In genomic region chr18:11004951-11005350, GRCh38 we compare ENCODE assay signal across 22 cellular contexts.
A peak's percentile ranks its signal among the peaks of the same experiment; 100 is the strongest.
DNase-seq lines count a peak whose midpoint lies in the region; ATAC-seq and TF ChIP-seq lines count a peak whose summit lies in the region.
"Had no signal": no experiment of that assay in that cellular context is flagged by ENCODE, and none has a peak within 500 bp of the region (broad histone marks: within the 10 kb centered on the region; RNA-seq: fewer than 3 reads in every experiment).

No MANE protein-coding gene starts in this region.

- no peak for ATAC-seq in GM21717 (IDR thresholded peaks at IDR 0.05; ENCODE audit: unreplicated experiment)
- no peak for ATAC-seq in natural killer cell treated with Interleukin-12 subunit alpha and Interleukin-12 subunit beta and Interleukin-15 and Interleukin-18, amount 100 ng/mL, for 72 hours
- ATAC-seq: gastrocnemius medialis; stimulated activated memory B cell treated with anti-CD40 and anti-IgM and Interleukin-4, amounts not matched to agents 10 μg/mL and 1 μg/mL and 100 μg/mL, for 72 hours had no signal

- H2AFZ ChIP-seq in mesenchymal stem cell (ENCODE audit: low read depth, low read length), result no peak overlapping the region

- intact Hi-C loops in activated CD4-positive, alpha-beta T cell treated with anti-CD3 and anti-CD28 coated beads, Interleukin-2, amount 10 ng/mL, durations not matched to agents 24 days and 14 days (cut with micrococcal nuclease), result no loop called here

- peak overlapping the region; percentile 57 to 88 for H2BK12ac ChIP-seq in mesenchymal stem cell (ENCODE audit: low read length in 2 of 2)

- no peak overlapping the region for H2BK15ac ChIP-seq in mesenchymal stem cell (ENCODE audit: low read depth, poor library complexity, severe bottlenecking)

- H3K4me2 ChIP-seq in mesenchymal stem cell (ENCODE audit: low read length, poor library complexity, severe bottlenecking), result no peak overlapping the region
- H3K4me2 ChIP-seq: KMS-11 had no signal

- peaks cover 5% of the 10 kb centered on the region for H3K9me3 ChIP-seq in mesenchymal stem cell (ENCODE audit: control insufficient read depth, low read length)
- H3K9me3 ChIP-seq: adrenal gland, gastrocnemius medialis, left ventricle myocardium inferior, tibial artery had no signal

- H2AK5ac ChIP-seq in mesenchymal stem cell (ENCODE audit: low read length, severe bottlenecking), result no peak overlapping the region

- H3K9me3 Mint-ChIP-seq in activated CD4-positive, alpha-beta T cell treated with anti-CD3 and anti-CD28 coated beads, Interleukin-2, amount 10 ng/mL, durations not matched to agents 24 days and 14 days, result no peaks in the 10 kb centered on the region
- no peaks in the 10 kb centered on the region for H3K9me3 Mint-ChIP-seq in natural killer cell treated with Interleukin-12 subunit alpha and Interleukin-12 subunit beta and Interleukin-15 and Interleukin-18, amount 100 ng/mL, for 72 hours
- H3K9me3 Mint-ChIP-seq: stimulated activated memory B cell treated with anti-CD40 and anti-IgM and Interleukin-4, amounts not matched to agents 10 μg/mL and 1 μg/mL and 100 μg/mL, for 72 hours had no signal

- H3K4me1 Mint-ChIP-seq in activated CD4-positive, alpha-beta T cell treated with anti-CD3 and anti-CD28 coated beads, Interleukin-2, amount 10 ng/mL, durations not matched to agents 24 days and 14 days, result no peaks in the 10 kb centered on the region
- H3K4me1 Mint-ChIP-seq in natural killer cell treated with Interleukin-12 subunit alpha and Interleukin-12 subunit beta and Interleukin-15 and Interleukin-18, amount 100 ng/mL, for 72 hours (ENCODE audit: low read depth in 2 of 2), result no peaks in the 10 kb centered on the region
- H3K4me1 Mint-ChIP-seq: stimulated activated memory B cell treated with anti-CD40 and anti-IgM and Interleukin-4, amounts not matched to agents 10 μg/mL and 1 μg/mL and 100 μg/mL, for 72 hours had no signal

- no peak overlapping the region for H3K23ac ChIP-seq in mesenchymal stem cell (ENCODE audit: low read length in 2 of 2)

- H3K9ac ChIP-seq in mesenchymal stem cell (ENCODE audit: low read length), result no peak overlapping the region
- H3K9ac ChIP-seq: KMS-11 had no signal

- no peak overlapping the region for H4K91ac ChIP-seq in mesenchymal stem cell (ENCODE audit: low read length)

- no peaks in the 10 kb centered on the region for H3K27me3 Mint-ChIP-seq in activated CD4-positive, alpha-beta T cell treated with anti-CD3 and anti-CD28 coated beads, Interleukin-2, amount 10 ng/mL, durations not matched to agents 24 days and 14 days
- H3K27me3 Mint-ChIP-seq in natural killer cell treated with Interleukin-12 subunit alpha and Interleukin-12 subunit beta and Interleukin-15 and Interleukin-18, amount 100 ng/mL, for 72 hours, result no peaks in the 10 kb centered on the region
- H3K27me3 Mint-ChIP-seq: stimulated activated memory B cell treated with anti-CD40 and anti-IgM and Interleukin-4, amounts not matched to agents 10 μg/mL and 1 μg/mL and 100 μg/mL, for 72 hours had no signal

- no peak for TF ChIP-seq CTCF in brain microvascular endothelial cell (IDR thresholded peaks at IDR 0.05; ENCODE audit: low read depth, low read length, missing control alignments)

- DNase-seq in activated CD4-positive, alpha-beta T cell treated with anti-CD3 and anti-CD28 coated beads, Interleukin-2, amount 10 ng/mL, durations not matched to agents 24 days and 14 days, result peak; percentile 19
- no peak for DNase-seq in activated CD4-positive, alpha-beta T cell treated with anti-CD3 and anti-CD28 coated beads, Interleukin-2, amount 50 U/mL, for 1 hour
- DNase-seq in brain microvascular endothelial cell (no peak), mesenchymal stem cell (no peak), glomerular visceral epithelial cell (ENCODE audit: extremely low spot score) (no peak)
- no peak for DNase-seq in activated T-cell treated with anti-CD3 and anti-CD28 coated beads, Interleukin-2, amount 50 U/mL, for 48 hours
- DNase-seq in natural killer cell treated with Interleukin-12 subunit alpha and Interleukin-12 subunit beta and Interleukin-15 and Interleukin-18, amount 100 ng/mL, for 72 hours (ENCODE audit: low spot score), result no peak
- DNase-seq: activated CD4-positive, CD25-positive, alpha-beta regulatory T cell treated with anti-CD3 and anti-CD28 coated beads, Interleukin-2, amount 50 U/mL, for 72 hours; activated effector memory CD4-positive, alpha-beta T cell treated with anti-CD3 and anti-CD28 coated beads, Interleukin-2, amount 50 U/mL, for 16 hours; cerebellar nuclear complex; gastrocnemius medialis; left ventricle myocardium inferior; NCI-H1105; posterior cingulate gyrus; stimulated activated CD4-positive, alpha-beta T cell treated with anti-CD3 and anti-CD28 coated beads, Interleukin-12 subunit alpha, Interleukin-12 subunit beta, amount 100 ng/mL, for 4 hours; T-helper 9 cell; tibial artery had no signal

- in situ Hi-C loops in brain microvascular endothelial cell (cut with HindIII; ENCODE audit: low pct_ligation_motif_present, low sequenced_read_pairs), result no loop called here

- no peak overlapping the region for H4K8ac ChIP-seq in mesenchymal stem cell (ENCODE audit: low read length)

- no peak overlapping the region for H2BK120ac ChIP-seq in mesenchymal stem cell (ENCODE audit: low read depth, low read length)

- H3K4me3 Mint-ChIP-seq in activated CD4-positive, alpha-beta T cell treated with anti-CD3 and anti-CD28 coated beads, Interleukin-2, amount 10 ng/mL, durations not matched to agents 24 days and 14 days, result no peak overlapping the region
- H3K4me3 Mint-ChIP-seq in natural killer cell treated with Interleukin-12 subunit alpha and Interleukin-12 subunit beta and Interleukin-15 and Interleukin-18, amount 100 ng/mL, for 72 hours, result no peak overlapping the region
- H3K4me3 Mint-ChIP-seq: CD14-positive monocyte; stimulated activated memory B cell treated with anti-CD40 and anti-IgM and Interleukin-4, amounts not matched to agents 10 μg/mL and 1 μg/mL and 100 μg/mL, for 72 hours had no signal

- H3K4ac ChIP-seq in mesenchymal stem cell (ENCODE audit: low read depth in 1 of 2, low read length in 2 of 2), result peak overlapping the region; percentile 5 to 88

- H3K18ac ChIP-seq in mesenchymal stem cell (ENCODE audit: low read depth in 1 of 2, low read length in 2 of 2), result peak overlapping the region; percentile 89 to 92

- H3K27ac Mint-ChIP-seq in activated CD4-positive, alpha-beta T cell treated with anti-CD3 and anti-CD28 coated beads, Interleukin-2, amount 10 ng/mL, durations not matched to agents 24 days and 14 days, result no peak overlapping the region
- H3K27ac Mint-ChIP-seq in natural killer cell treated with Interleukin-12 subunit alpha and Interleukin-12 subunit beta and Interleukin-15 and Interleukin-18, amount 100 ng/mL, for 72 hours, result no peak overlapping the region
- H3K27ac Mint-ChIP-seq: CD14-positive monocyte; stimulated activated memory B cell treated with anti-CD40 and anti-IgM and Interleukin-4, amounts not matched to agents 10 μg/mL and 1 μg/mL and 100 μg/mL, for 72 hours had no signal

- H3K36me3 ChIP-seq in brain microvascular endothelial cell (replicated peaks) (no peaks in the 10 kb centered on the region), mesenchymal stem cell (ENCODE audit: control insufficient read depth in 1 of 2, insufficient read depth in 2 of 2, low read depth in 1 of 2, low read length in 2 of 2) (no peaks in the 10 kb centered on the region)
- H3K36me3 ChIP-seq: adrenal gland, gastrocnemius medialis, left ventricle myocardium inferior, tibial artery had no signal

- peaks cover 4% of the 10 kb centered on the region for H3K4me1 ChIP-seq in mesenchymal stem cell (ENCODE audit: control insufficient read depth, insufficient read depth, low read depth, low read length)
- H3K4me1 ChIP-seq: left ventricle myocardium inferior, tibial artery had no signal

- no peaks in the 10 kb centered on the region for H3K79me1 ChIP-seq in mesenchymal stem cell (replicated peaks; ENCODE audit: low read length, poor library complexity, severe bottlenecking)

- H3K14ac ChIP-seq in mesenchymal stem cell (ENCODE audit: low read length in 2 of 2), result no peak overlapping the region

- H3K27ac ChIP-seq in brain microvascular endothelial cell (peak overlapping the region; percentile 89), mesenchymal stem cell (ENCODE audit: low read length, poor library complexity, severe bottlenecking) (peak overlapping the region; percentile 61)
- H3K27ac ChIP-seq: gastrocnemius medialis, KMS-11, left ventricle myocardium inferior, tibial artery had no signal

- H3K36me3 Mint-ChIP-seq in activated CD4-positive, alpha-beta T cell treated with anti-CD3 and anti-CD28 coated beads, Interleukin-2, amount 10 ng/mL, durations not matched to agents 24 days and 14 days (ENCODE audit: low read depth), result no peaks in the 10 kb centered on the region
- no peaks in the 10 kb centered on the region for H3K36me3 Mint-ChIP-seq in natural killer cell treated with Interleukin-12 subunit alpha and Interleukin-12 subunit beta and Interleukin-15 and Interleukin-18, amount 100 ng/mL, for 72 hours
- H3K36me3 Mint-ChIP-seq: CD14-positive monocyte; stimulated activated memory B cell treated with anti-CD40 and anti-IgM and Interleukin-4, amounts not matched to agents 10 μg/mL and 1 μg/mL and 100 μg/mL, for 72 hours had no signal

- no peak overlapping the region for H3K4me3 ChIP-seq in brain microvascular endothelial cell (ENCODE audit: low read depth, low read length)
- H3K4me3 ChIP-seq in mesenchymal stem cell (ENCODE audit: insufficient read depth in 1 of 2, low read depth in 1 of 2, low read length in 2 of 2), result no peak overlapping the region
- H3K4me3 ChIP-seq: adrenal gland, gastrocnemius medialis, left ventricle myocardium inferior, tibial artery had no signal

- H2BK5ac ChIP-seq in mesenchymal stem cell (ENCODE audit: low read depth, low read length, poor library complexity, severe bottlenecking), result peak overlapping the region; percentile 32

- H3K27me3 ChIP-seq in brain microvascular endothelial cell (replicated peaks) (no peaks in the 10 kb centered on the region), mesenchymal stem cell (ENCODE audit: control insufficient read depth in 1 of 2, insufficient read depth in 1 of 2, low read length in 2 of 2) (no peaks in the 10 kb centered on the region)
- H3K27me3 ChIP-seq: adrenal gland, gastrocnemius medialis, tibial artery had no signal
